21 cellular contexts compared by ENCODE assay signal in genomic region chr4:187366530-187367279, GRCh38.
"Had no signal": no experiment of that assay in that cellular context is flagged by ENCODE, and none has a peak within 500 bp of the region (broad histone marks: within the 10 kb centered on the region; RNA-seq: fewer than 3 reads in every experiment).

No MANE protein-coding gene starts in this region.

- H3K4me1 ChIP-seq: heart left ventricle, spleen, tibial artery had no signal

- ATAC-seq: esophagus mucosa; heart left ventricle; left ventricle myocardium superior; natural killer cell treated with Interleukin-12 subunit alpha and Interleukin-12 subunit beta and Interleukin-15 and Interleukin-18, amount 100 ng/mL, for 72 hours; right cardiac atrium; stimulated activated memory B cell treated with anti-CD40 and anti-IgM and Interleukin-4, amounts not matched to agents 10 μg/mL and 1 μg/mL and 100 μg/mL, for 72 hours had no signal

- H3K36me3 Mint-ChIP-seq: stimulated activated memory B cell treated with anti-CD40 and anti-IgM and Interleukin-4, amounts not matched to agents 10 μg/mL and 1 μg/mL and 100 μg/mL, for 72 hours had no signal

- H3K27ac ChIP-seq: dorsolateral prefrontal cortex, heart left ventricle, neutrophil, spleen, tibial artery had no signal

- H3K36me3 ChIP-seq: heart left ventricle, neutrophil, spleen, tibial artery had no signal

- H3K27ac Mint-ChIP-seq: natural killer cell treated with Interleukin-12 subunit alpha and Interleukin-12 subunit beta and Interleukin-15 and Interleukin-18, amount 100 ng/mL, for 72 hours; stimulated activated memory B cell treated with anti-CD40 and anti-IgM and Interleukin-4, amounts not matched to agents 10 μg/mL and 1 μg/mL and 100 μg/mL, for 72 hours; stimulated activated naive CD8-positive, alpha-beta T cell treated with anti-CD3 and anti-CD28 coated beads, Interleukin-15, Interleukin-2, amounts not matched to agents 100 ng/mL and 50 ng/mL, for 24 hours had no signal

- H3K9me3 ChIP-seq: heart left ventricle, neutrophil, tibial artery had no signal

- H3K27me3 Mint-ChIP-seq: central memory CD8-positive, alpha-beta T cell; natural killer cell treated with Interleukin-12 subunit alpha and Interleukin-12 subunit beta and Interleukin-15 and Interleukin-18, amount 100 ng/mL, for 72 hours; stimulated activated memory B cell treated with anti-CD40 and anti-IgM and Interleukin-4, amounts not matched to agents 10 μg/mL and 1 μg/mL and 100 μg/mL, for 72 hours; stimulated activated naive CD8-positive, alpha-beta T cell treated with anti-CD3 and anti-CD28 coated beads, Interleukin-15, Interleukin-2, amounts not matched to agents 100 ng/mL and 50 ng/mL, for 24 hours had no signal

- H3K27me3 ChIP-seq: heart left ventricle, neutrophil, spleen, tibial artery had no signal

- H3K4me3 Mint-ChIP-seq: central memory CD8-positive, alpha-beta T cell; natural killer cell treated with Interleukin-12 subunit alpha and Interleukin-12 subunit beta and Interleukin-15 and Interleukin-18, amount 100 ng/mL, for 72 hours; stimulated activated memory B cell treated with anti-CD40 and anti-IgM and Interleukin-4, amounts not matched to agents 10 μg/mL and 1 μg/mL and 100 μg/mL, for 72 hours; stimulated activated naive CD8-positive, alpha-beta T cell treated with anti-CD3 and anti-CD28 coated beads, Interleukin-15, Interleukin-2, amounts not matched to agents 100 ng/mL and 50 ng/mL, for 24 hours had no signal

- H3K4me3 ChIP-seq: dorsolateral prefrontal cortex, heart left ventricle, lung, spleen, tibial artery had no signal

- DNase-seq: cortex of kidney; dorsolateral prefrontal cortex; effector CD8-positive, alpha-beta T cell; heart left ventricle; hippocampal formation; left ventricle myocardium superior; mesenchymal stem cell; midbrain; right cardiac atrium; spleen; stimulated activated CD4-positive, alpha-beta T cell treated with anti-CD3 and anti-CD28 coated beads, Interleukin-15, amount 100 ng/mL, for 24 hours; stimulated activated CD4-positive, alpha-beta T cell treated with anti-CD3 and anti-CD28 coated beads, Interleukin-1b, Interleukin-23, amount 100 ng/mL, for 48 hours; stimulated activated CD4-positive, alpha-beta T cell treated with anti-CD3 and anti-CD28 coated beads, Interleukin-4, amount 100 ng/mL, for 24 hours; tibial artery had no signal

- H3K4me1 Mint-ChIP-seq: central memory CD8-positive, alpha-beta T cell; stimulated activated memory B cell treated with anti-CD40 and anti-IgM and Interleukin-4, amounts not matched to agents 10 μg/mL and 1 μg/mL and 100 μg/mL, for 72 hours had no signal
